Comparison of ENCODE assay signal across 20 cellular contexts in genomic region chr20:40966516-40967185, GRCh38.
A peak's percentile ranks its signal among the peaks of the same experiment; 100 is the strongest.
DNase-seq lines count a peak whose midpoint lies in the region; ATAC-seq and TF ChIP-seq lines count a peak whose summit lies in the region.
"Had no signal": no experiment of that assay in that cellular context is flagged by ENCODE, and none has a peak within 500 bp of the region (broad histone marks: within the 10 kb centered on the region; RNA-seq: fewer than 3 reads in every experiment).

No MANE protein-coding gene starts in this region.

- peaks cover 17% of the 10 kb centered on the region for H3K27me3 Mint-ChIP-seq in activated CD8-positive, alpha-beta memory T cell treated with anti-CD3 and anti-CD28 coated beads, Interleukin-2, amount 10 ng/mL, durations not matched to agents 7 days and 5 days
- peaks cover 13% of the 10 kb centered on the region for H3K27me3 Mint-ChIP-seq in type B pancreatic cell

- H3K27me3 ChIP-seq in Karpas-422 (ENCODE audit: low read length) = no peaks in the 10 kb centered on the region
- H3K27me3 ChIP-seq: MG63 had no signal

- H3K36me3 ChIP-seq in Karpas-422 (ENCODE audit: insufficient read depth, low read length) = no peaks in the 10 kb centered on the region
- H3K36me3 ChIP-seq: BLaER1 treated with 17β-estradiol and CSF1 and Interleukin-3, amounts not matched to agents 10 nM and 100 nM; MG63 had no signal

- H3K9me3 ChIP-seq in Karpas-422 (ENCODE audit: low read length) = no peaks in the 10 kb centered on the region
- H3K9me3 ChIP-seq: BLaER1 treated with 17β-estradiol and CSF1 and Interleukin-3, amounts not matched to agents 10 nM and 100 nM; MG63; SK-N-SH had no signal

- no peaks in the 10 kb centered on the region for H3K36me3 Mint-ChIP-seq in activated CD8-positive, alpha-beta memory T cell treated with anti-CD3 and anti-CD28 coated beads, Interleukin-2, amount 10 ng/mL, durations not matched to agents 7 days and 5 days
- H3K36me3 Mint-ChIP-seq in type B pancreatic cell = no peaks in the 10 kb centered on the region
- H3K36me3 Mint-ChIP-seq: CD8-positive, alpha-beta T cell had no signal

- no peaks in the 10 kb centered on the region for H3K9me3 Mint-ChIP-seq in activated CD8-positive, alpha-beta memory T cell treated with anti-CD3 and anti-CD28 coated beads, Interleukin-2, amount 10 ng/mL, durations not matched to agents 7 days and 5 days (ENCODE audit: low read depth)
- H3K9me3 Mint-ChIP-seq in type B pancreatic cell = no peaks in the 10 kb centered on the region
- H3K9me3 Mint-ChIP-seq: CD8-positive, alpha-beta T cell; GM23338 had no signal

- H3K9me2 ChIP-seq in Karpas-422 (replicated peaks; ENCODE audit: insufficient read depth, low read length) = no peaks in the 10 kb centered on the region
- H3K9me2 ChIP-seq: SK-N-SH had no signal

- H3K4me2 ChIP-seq in Karpas-422 (ENCODE audit: low read depth, low read length, poor library complexity, severe bottlenecking) = peak overlapping the region; percentile 24
- H3K4me2 ChIP-seq: BLaER1 treated with 17β-estradiol and CSF1 and Interleukin-3, amounts not matched to agents 10 nM and 100 nM; GM23338; SK-N-SH had no signal

- H3K4me1 ChIP-seq in Karpas-422 (ENCODE audit: low read length) = peaks cover 26% of the 10 kb centered on the region

- H3K27ac Mint-ChIP-seq in activated CD8-positive, alpha-beta memory T cell treated with anti-CD3 and anti-CD28 coated beads, Interleukin-2, amount 10 ng/mL, durations not matched to agents 7 days and 5 days = no peak overlapping the region
- no peak overlapping the region for H3K27ac Mint-ChIP-seq in type B pancreatic cell
- H3K27ac Mint-ChIP-seq: CD8-positive, alpha-beta T cell; GM23338 had no signal

- H3K4me1 Mint-ChIP-seq in activated CD8-positive, alpha-beta memory T cell treated with anti-CD3 and anti-CD28 coated beads, Interleukin-2, amount 10 ng/mL, durations not matched to agents 7 days and 5 days = peaks cover 27% of the 10 kb centered on the region
- H3K4me1 Mint-ChIP-seq in type B pancreatic cell (ENCODE audit: unreplicated experiment) = peaks cover 13% of the 10 kb centered on the region

- H3K4me3 ChIP-seq in Karpas-422 (ENCODE audit: low read length) = no peak overlapping the region
- H3K4me3 ChIP-seq: BLaER1 treated with 17β-estradiol and CSF1 and Interleukin-3, amounts not matched to agents 10 nM and 100 nM; GM12878; GM23338; MG63 had no signal

- H3K79me2 ChIP-seq in Karpas-422 (ENCODE audit: low read length) = no peaks in the 10 kb centered on the region

- H3K9ac ChIP-seq in Karpas-422 (ENCODE audit: low read length) = peak overlapping the region; percentile 46
- H3K9ac ChIP-seq: BLaER1 treated with 17β-estradiol and CSF1 and Interleukin-3, amounts not matched to agents 10 nM and 100 nM; SK-N-SH had no signal

- DNase-seq in Karpas-422 = no peak
- peak; percentile 33 for DNase-seq in activated CD8-positive, alpha-beta memory T cell treated with anti-CD3 and anti-CD28 coated beads, Interleukin-2, amount 10 ng/mL, durations not matched to agents 7 days and 5 days
- peak; percentile 1 for DNase-seq in germinal center (ENCODE audit: low spot score)
- DNase-seq in type B pancreatic cell (ENCODE audit: extremely low spot score, unreplicated experiment) = peak; percentile 54
- no peak for DNase-seq in cortex of kidney (lab: John Stamatoyannopoulos, UW)
- DNase-seq in NAMALWA (ENCODE audit: low spot score) = no peak
- DNase-seq: Calu3, EL, IMR-90, MG63, NCI-H1105, NCI-H2081, SHP77 treated with DMSO at 0.1 percent for 48 hours, SK-N-SH had no signal

- H3K4me3 Mint-ChIP-seq in activated CD8-positive, alpha-beta memory T cell treated with anti-CD3 and anti-CD28 coated beads, Interleukin-2, amount 10 ng/mL, durations not matched to agents 7 days and 5 days = no peak overlapping the region
- H3K4me3 Mint-ChIP-seq in type B pancreatic cell = no peak overlapping the region
- H3K4me3 Mint-ChIP-seq: CD8-positive, alpha-beta T cell; GM23338 had no signal

- H4K20me1 ChIP-seq in Karpas-422 (ENCODE audit: insufficient read depth, low read depth, low read length) = no peaks in the 10 kb centered on the region
- H4K20me1 ChIP-seq: BLaER1 treated with 17β-estradiol and CSF1 and Interleukin-3, amounts not matched to agents 10 nM and 100 nM had no signal

- no peak for ATAC-seq in activated CD8-positive, alpha-beta memory T cell treated with anti-CD3 and anti-CD28 coated beads, Interleukin-2, amount 10 ng/mL, durations not matched to agents 7 days and 5 days
- no peak for ATAC-seq in GM18520 (IDR thresholded peaks at IDR 0.05; ENCODE audit: unreplicated experiment)
- ATAC-seq: CD8-positive, alpha-beta T cell had no signal

- no peak overlapping the region for H2AFZ ChIP-seq in Karpas-422 (ENCODE audit: low read length)
- H2AFZ ChIP-seq: GM23338 had no signal

- TF ChIP-seq CTCF in type B pancreatic cell (conservative IDR thresholded peaks at IDR 0.05) = no peak

- H3K27ac ChIP-seq in Karpas-422 (ENCODE audit: low read length) = no peak overlapping the region
- H3K27ac ChIP-seq: BLaER1 treated with 17β-estradiol and CSF1 and Interleukin-3, amounts not matched to agents 10 nM and 100 nM; HL-60 had no signal

- CTCF ChIA-PET in activated CD8-positive, alpha-beta memory T cell treated with anti-CD3 and anti-CD28 coated beads, Interleukin-2, amount 10 ng/mL, durations not matched to agents 7 days and 5 days (lab: Charles Lee) = interaction anchor here (0.9 to 5.1 kb wide), 11 partner anchors 9 to 378 kb away, joined by 3 to 33 read pairs (median 4); partner anchors contain the start of gene LPIN3

Comparison
In these comparisons a context has a peak if more than half of its experiments do, and no peak if none do; other contexts are left out.
1. DNase-seq: peak in activated CD8-positive, alpha-beta memory T cell treated with anti-CD3 and anti-CD28 coated beads, Interleukin-2, amount 10 ng/mL, durations not matched to agents 7 days and 5 days (single experiment), germinal center (single experiment) and type B pancreatic cell (single experiment); none in Karpas-422 (single experiment), cortex of kidney (single experiment) and NAMALWA (single experiment).